ENCODE assay signal across 8 cellular contexts in genomic region chr1:192808588-192809285, GRCh38. TPM values are rescaled to one million over a fixed set of nuclear protein-coding genes. Genes with fewer than 3 reads are reported as not detected.
DNase-seq lines count a peak whose midpoint lies in the region; ATAC-seq and TF ChIP-seq lines count a peak whose summit lies in the region.

TSS of gene RGS2 (plus strand) at chr1:192809039. CDS start at chr1:192809072, 33 bp downstream.

- H3K36me3 Mint-ChIP-seq in natural killer cell: peaks cover 12% of the 10 kb centered on the region

- peak within 1 kb of the TSS; percentile 98 for H3K4me2 ChIP-seq in DND-41 (ENCODE audit: insufficient read depth, low read length)
- H3K4me2 ChIP-seq in KMS-11: peak within 1 kb of the TSS; percentile 76

- H3K79me2 ChIP-seq in DND-41 (ENCODE audit: insufficient read depth, low read length) (no peaks in the 10 kb centered on the region), KMS-11 (ENCODE audit: insufficient read depth, low read depth) (peaks cover 16% of the 10 kb centered on the region)

- DNase-seq in DND-41 (peak; percentile 86), RKO (ENCODE audit: low spot score) (peak; percentile 96), fibroblast of mammary gland (ENCODE audit: low read depth) (peak; percentile 89), natural killer cell (peak; percentile 85)
- peak; percentile 67 to 82 for DNase-seq in activated T-helper 1 cell treated with anti-CD3 and anti-CD28 coated beads, Interleukin-2, amount 50 U/mL, for 16 hours (ENCODE audit: low read depth in 1 of 2, low spot score in 1 of 2)
- DNase-seq in stimulated activated naive CD4-positive, alpha-beta T cell (lab: John Stamatoyannopoulos, UW): peak; percentile 77 to 87 (median 84)

- H3K27ac Mint-ChIP-seq in natural killer cell: peak within 1 kb of the TSS; percentile 95 to 99

- no peaks in the 10 kb centered on the region for H3K9me3 Mint-ChIP-seq in natural killer cell

- ATAC-seq in DND-41 (ENCODE audit: insufficient read depth, low read depth) (peak; percentile 97), GM21786 (IDR thresholded peaks at IDR 0.05; ENCODE audit: unreplicated experiment) (peak; percentile 86), natural killer cell (peak; percentile 87 to 95 (median 91))

- H3K27me3 ChIP-seq in DND-41 (ENCODE audit: insufficient read depth, low read length, poor library complexity) (peaks cover 7% of the 10 kb centered on the region), KMS-11 (ENCODE audit: insufficient read depth, low read depth) (no peaks in the 10 kb centered on the region)

- H3K4me3 Mint-ChIP-seq in natural killer cell: peak within 1 kb of the TSS; percentile 100

- peak within 1 kb of the TSS; percentile 25 to 70; a peak in 3 of 4 replicates for H3K4me3 ChIP-seq in DND-41 (ENCODE audit: low read depth in 1 of 2, low read length in 2 of 2)
- peak within 1 kb of the TSS; percentile 96 for H3K4me3 ChIP-seq in KMS-11 (IDR thresholded peaks at IDR 0.05; ENCODE audit: insufficient read depth, low read depth, low read length)
- H3K4me3 ChIP-seq in fibroblast of mammary gland (ENCODE audit: control insufficient read depth, low read depth, low read length): peak within 1 kb of the TSS; percentile 98

- peaks cover 36 to 39% of the 10 kb centered on the region in 2 donors for H3K4me1 Mint-ChIP-seq in natural killer cell

- H2AFZ ChIP-seq in DND-41 (ENCODE audit: low read depth, low read length) (peak within 1 kb of the TSS; percentile 89), KMS-11 (ENCODE audit: low read depth) (peak within 1 kb of the TSS; percentile 68)

- intact Hi-C loops in natural killer cell (cut with micrococcal nuclease): loop anchor here (1.0 to 5.0 kb wide), 5 partner anchors 128 to 331 kb away; partner anchors contain the start of genes CDC73, RO60 and UCHL5

- H3K9ac ChIP-seq in DND-41 (ENCODE audit: low read depth, low read length): peak within 1 kb of the TSS; percentile 51
- H3K9ac ChIP-seq in KMS-11: peak within 1 kb of the TSS; percentile 87

- H3K4me1 ChIP-seq in DND-41 (ENCODE audit: insufficient read depth, low read length) (peaks cover 20% of the 10 kb centered on the region), KMS-11 (ENCODE audit: low read depth, poor library complexity, severe bottlenecking) (peaks cover 73% of the 10 kb centered on the region)

- TF ChIP-seq CTCF in DND-41 (IDR thresholded peaks at IDR 0.05; ENCODE audit: borderline replicate concordance, extremely low read depth, low read length, poor library complexity, severe bottlenecking): peak; percentile 50
- TF ChIP-seq CTCF in KMS-11 (conservative IDR thresholded peaks at IDR 0.05; ENCODE audit: low read depth, low read length): no peak
- no peak for TF ChIP-seq CTCF in fibroblast of mammary gland (conservative IDR thresholded peaks at IDR 0.05; ENCODE audit: control insufficient read depth, insufficient read depth, low read depth, low read length)
- no peak for TF ChIP-seq CTCF in natural killer cell (IDR thresholded peaks at IDR 0.05)

- H3K36me3 ChIP-seq in DND-41 (ENCODE audit: insufficient read depth, low read length): no peaks in the 10 kb centered on the region
- H3K36me3 ChIP-seq in KMS-11 (ENCODE audit: insufficient read depth): no peaks in the 10 kb centered on the region; the same call in 1 of the 2 replicates

- H3K9me3 ChIP-seq in DND-41 (ENCODE audit: insufficient read depth, low read length, severe bottlenecking): no peaks in the 10 kb centered on the region

- H3K27ac ChIP-seq in DND-41 (ENCODE audit: low read length) (peak within 1 kb of the TSS; percentile 33; the same call in 1 of the 2 replicates), KMS-11 (peak within 1 kb of the TSS; percentile 87)

- H3K27me3 Mint-ChIP-seq in natural killer cell (ENCODE audit: low read depth in 2 of 2): no peaks in the 10 kb centered on the region

- H4K20me1 ChIP-seq in DND-41 (ENCODE audit: insufficient read depth, low read length) (no peaks in the 10 kb centered on the region), KMS-11 (ENCODE audit: insufficient read depth) (no peaks in the 10 kb centered on the region)

RNA-seq across cellular contexts. Expression of gene RGS2, which starts in this region (rescaled TPM):
- 100 to 1,000 TPM; 117 to 268 (median 154) TPM for total RNA-seq in natural killer cell

Comparison
In these comparisons a context has a peak if more than half of its experiments do, and no peak if none do; other contexts are left out.
1. Peak in every context shown above with its lines: DNase-seq, ATAC-seq, H3K4me3 ChIP-seq and H3K27ac ChIP-seq.
2. H3K4me3 ChIP-seq: peak in every context shown above with its lines; median percentile 98 in fibroblast of mammary gland; 96 in KMS-11; 48 in DND-41.